Comparison of ENCODE assay signal across 17 cellular contexts in the genomic region with DNA sequence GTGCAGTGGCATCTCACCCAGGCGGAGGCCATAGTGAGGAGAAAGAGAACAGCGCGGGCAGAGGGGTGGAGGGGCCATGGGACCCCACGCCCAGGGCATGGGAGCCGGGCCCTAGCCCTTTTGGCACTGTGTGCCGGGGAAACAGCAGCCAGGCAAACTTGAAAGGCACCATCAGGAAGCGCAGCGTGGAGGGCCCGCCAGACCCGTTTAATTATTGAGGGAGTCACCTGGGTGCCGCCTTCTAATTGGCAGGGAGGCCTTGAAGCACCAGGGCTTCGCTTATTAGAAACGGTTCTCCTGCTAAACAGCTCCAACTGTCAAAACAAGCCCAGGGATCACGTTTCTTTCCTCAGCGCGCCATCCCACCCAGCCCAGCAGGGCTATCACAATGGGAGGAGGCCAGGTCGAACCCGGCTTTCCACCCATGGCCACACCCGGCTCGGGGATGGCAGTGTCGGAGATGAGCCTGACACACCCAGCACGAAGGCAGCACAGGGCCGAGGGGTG.
DNase-seq lines count a peak whose midpoint lies in the region; ATAC-seq and TF ChIP-seq lines count a peak whose summit lies in the region.
"Had no signal": no experiment of that assay in that cellular context is flagged by ENCODE, and none has a peak within 500 bp of the region (broad histone marks: within the 10 kb centered on the region; RNA-seq: fewer than 3 reads in every experiment).

No MANE protein-coding gene starts in this region.

- no peaks in the 10 kb centered on the region for H3K9me3 ChIP-seq in mucosa of descending colon
- H3K9me3 ChIP-seq: esophagus muscularis mucosa, heart right ventricle, sigmoid colon had no signal

- no peak overlapping the region for H3K4me3 ChIP-seq in mucosa of descending colon
- H3K4me3 ChIP-seq in brain microvascular endothelial cell (ENCODE audit: low read depth, low read length) = no peak overlapping the region
- H3K4me3 ChIP-seq: esophagus muscularis mucosa, heart right ventricle, sigmoid colon had no signal

- H3K36me3 ChIP-seq in mucosa of descending colon (ENCODE audit: low read depth) (no peaks in the 10 kb centered on the region), brain microvascular endothelial cell (replicated peaks) (no peaks in the 10 kb centered on the region)
- H3K36me3 ChIP-seq: esophagus muscularis mucosa, heart right ventricle, sigmoid colon had no signal

- peak; percentile 62 for ATAC-seq in mucosa of descending colon
- ATAC-seq: activated T-cell treated with anti-CD3 and anti-CD28 coated beads, Interleukin-2, amount 50 U/mL, for 4 hours; Panc1 had no signal

- intact Hi-C loops in mucosa of descending colon (cut with DNase I, micrococcal nuclease) = no loop called here

- H3K27ac ChIP-seq in brain microvascular endothelial cell = no peak overlapping the region
- H3K27ac ChIP-seq: esophagus muscularis mucosa, heart right ventricle, sigmoid colon had no signal

- in situ Hi-C loops in brain microvascular endothelial cell (cut with HindIII; ENCODE audit: low pct_ligation_motif_present, low sequenced_read_pairs) = no loop called here

- TF ChIP-seq CTCF in mucosa of descending colon (IDR thresholded peaks at IDR 0.05) = no peak
- TF ChIP-seq CTCF in brain microvascular endothelial cell (IDR thresholded peaks at IDR 0.05; ENCODE audit: low read depth, low read length, missing control alignments) = no peak

- CTCF ChIA-PET in HEK293T (lab: Yijun Ruan, JAX) = no interaction called here

- POLR2A ChIA-PET in HEK293T (lab: Yijun Ruan, JAX) = no interaction called here

- peaks cover 10% of the 10 kb centered on the region for H3K4me1 ChIP-seq in mucosa of descending colon (ENCODE audit: low read depth)

- peak; percentile 53 for DNase-seq in DMS153 treated with DMSO at 0.1 percent for 48 hours (lab: John Stamatoyannopoulos, UW; ENCODE audit: unreplicated experiment)
- peak; percentile 83 for DNase-seq in NCI-H1694 treated with DMSO at 0.1 percent for 48 hours (lab: John Stamatoyannopoulos, UW)
- peak; percentile 27 for DNase-seq in NCI-H526 treated with DMSO at 0.1 percent for 48 hours (lab: John Stamatoyannopoulos, UW)
- DNase-seq in mucosa of descending colon = peak; percentile 60 to 74 (median 74)
- DNase-seq in HEK293T (ENCODE audit: extremely low spot score) = no peak
- DNase-seq in germinal center (ENCODE audit: low spot score) = no peak
- DNase-seq in brain microvascular endothelial cell = no peak
- DNase-seq in C1 segment of cervical spinal cord (lab: John Stamatoyannopoulos, UW) = no peak
- DNase-seq: activated CD4-positive, alpha-beta memory T cell treated with anti-CD3 and anti-CD28 coated beads for 36 hours; activated naive CD8-positive, alpha-beta T cell treated with anti-CD3 and anti-CD28 coated beads for 36 hours; activated T-cell treated with anti-CD3 and anti-CD28 coated beads, Interleukin-2, amount 50 U/mL, for 4 hours; heart right ventricle; islet precursor cell; sigmoid colon; stimulated activated CD4-positive, alpha-beta T cell treated with anti-CD3 and anti-CD28 coated beads, Interleukin-2, amount 100 ng/mL, for 24 hours had no signal

- no peaks in the 10 kb centered on the region for H3K27me3 ChIP-seq in brain microvascular endothelial cell (replicated peaks)
- H3K27me3 ChIP-seq: esophagus muscularis mucosa, heart right ventricle, sigmoid colon had no signal

TF ChIP-seq in HEK293T, 16 proteins besides CTCF, POLR2A, EP300 and RAD21:
- TF ChIP-seq FOXM1 (IDR thresholded peaks at IDR 0.05; ENCODE audit: borderline replicate concordance) = no peak
- TF ChIP-seq SP1 (IDR thresholded peaks at IDR 0.05) = no peak
- TF ChIP-seq, protein P1, sequence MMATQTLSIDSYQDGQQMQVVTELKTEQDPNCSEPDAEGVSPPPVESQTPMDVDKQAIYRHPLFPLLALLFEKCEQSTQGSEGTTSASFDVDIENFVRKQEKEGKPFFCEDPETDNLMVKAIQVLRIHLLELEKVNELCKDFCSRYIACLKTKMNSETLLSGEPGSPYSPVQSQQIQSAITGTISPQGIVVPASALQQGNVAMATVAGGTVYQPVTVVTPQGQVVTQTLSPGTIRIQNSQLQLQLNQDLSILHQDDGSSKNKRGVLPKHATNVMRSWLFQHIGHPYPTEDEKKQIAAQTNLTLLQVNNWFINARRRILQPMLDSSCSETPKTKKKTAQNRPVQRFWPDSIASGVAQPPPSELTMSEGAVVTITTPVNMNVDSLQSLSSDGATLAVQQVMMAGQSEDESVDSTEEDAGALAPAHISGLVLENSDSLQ (IDR thresholded peaks at IDR 0.05) = no peak
- no peak for TF ChIP-seq SUZ12 (IDR thresholded peaks at IDR 0.05)
- TF ChIP-seq FOXA1 (IDR thresholded peaks at IDR 0.05) = no peak
- TF ChIP-seq TARDBP (IDR thresholded peaks at IDR 0.05) = no peak
- TF ChIP-seq BHLHE40 (IDR thresholded peaks at IDR 0.05; ENCODE audit: borderline replicate concordance) = no peak
- no peak for TF ChIP-seq HDGF (IDR thresholded peaks at IDR 0.05; ENCODE audit: borderline replicate concordance)
- no peak for TF ChIP-seq CTBP1 (IDR thresholded peaks at IDR 0.05; ENCODE audit: borderline replicate concordance)
- TF ChIP-seq LEF1 (IDR thresholded peaks at IDR 0.05; ENCODE audit: borderline replicate concordance) = no peak
- no peak for TF ChIP-seq ARNT (IDR thresholded peaks at IDR 0.05)
- TF ChIP-seq ELF4 (IDR thresholded peaks at IDR 0.05) = no peak
- TF ChIP-seq L3MBTL2 (conservative IDR thresholded peaks at IDR 0.05) = no peak
- no peak for TF ChIP-seq ZNF384 (IDR thresholded peaks at IDR 0.05)
- TF ChIP-seq FOXK2 (IDR thresholded peaks at IDR 0.05) = no peak
- TF ChIP-seq NFRKB (IDR thresholded peaks at IDR 0.05) = no peak

Comparison
In these comparisons a context has a peak if more than half of its experiments do, and no peak if none do; other contexts are left out.
1. DNase-seq: peak in DMS153 treated with DMSO at 0.1 percent for 48 hours (single experiment), NCI-H1694 treated with DMSO at 0.1 percent for 48 hours (single experiment), NCI-H526 treated with DMSO at 0.1 percent for 48 hours (single experiment) and mucosa of descending colon (3 of 3); none in HEK293T (single experiment), germinal center (single experiment), brain microvascular endothelial cell (single experiment) and C1 segment of cervical spinal cord (0 of 14).